8 cellular contexts compared by ENCODE assay signal in the genomic region with DNA sequence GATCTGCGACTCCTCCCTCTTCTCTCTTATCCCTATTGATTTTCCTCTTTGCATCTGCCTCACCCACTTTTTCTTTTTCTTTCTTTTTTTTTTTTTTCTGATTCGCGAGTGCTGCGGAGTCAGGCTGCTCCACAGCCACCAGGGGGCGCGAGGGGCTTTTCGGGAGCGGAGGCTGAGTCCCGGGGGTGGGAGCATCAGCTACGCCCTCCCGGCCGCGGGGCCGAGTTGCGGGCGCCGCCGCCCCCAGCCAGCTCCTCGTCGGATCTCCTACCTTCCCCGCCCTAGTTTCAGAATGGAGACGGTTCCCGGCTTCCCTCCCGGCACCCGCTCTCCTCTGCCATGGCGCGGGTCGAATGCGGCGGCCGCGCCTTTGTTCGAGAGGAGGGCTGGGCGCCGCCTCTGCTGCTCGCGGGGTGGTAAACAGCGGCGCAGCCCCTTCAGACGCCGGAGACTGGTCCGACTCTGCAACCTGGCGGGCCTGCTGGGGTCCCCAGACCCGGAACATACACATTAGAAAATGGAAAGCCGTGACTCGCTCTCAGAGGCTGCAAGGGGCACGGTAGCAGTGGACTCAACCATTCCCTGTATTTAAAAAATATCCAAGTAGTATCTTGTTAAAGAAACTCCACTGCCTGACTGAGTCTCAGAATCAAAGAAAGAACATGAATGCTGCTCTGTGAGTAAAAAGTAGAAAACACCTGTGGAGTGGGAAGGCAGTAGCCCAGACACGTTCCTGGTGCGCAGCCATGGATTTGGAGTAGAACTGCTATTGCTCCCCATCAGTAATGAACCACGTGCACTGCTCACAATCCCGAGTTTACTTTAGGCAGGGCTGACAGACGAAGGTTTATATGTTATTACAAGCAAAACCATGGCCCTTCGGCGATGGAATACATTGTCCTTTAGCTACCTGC. TPM values are rescaled to one million over a fixed set of nuclear protein-coding genes. Genes with fewer than 3 reads are reported as not detected.
DNase-seq lines count a peak whose midpoint lies in the region; ATAC-seq and TF ChIP-seq lines count a peak whose summit lies in the region.

No MANE protein-coding gene starts in this region.

- peak; percentile 96 for TF ChIP-seq CTCF in DOHH2 (IDR thresholded peaks at IDR 0.05; ENCODE audit: low read depth, low read length, poor library complexity, severe bottlenecking)
- peak; percentile 83 to 99 for TF ChIP-seq CTCF in GM23338 (conservative IDR thresholded peaks at IDR 0.05; ENCODE audit: low read depth in 2 of 2)
- peak; percentile 99 for TF ChIP-seq CTCF in RWPE2 (IDR thresholded peaks at IDR 0.05; ENCODE audit: poor library complexity, severe bottlenecking)

- H3K79me2 ChIP-seq in DOHH2 (ENCODE audit: control insufficient read depth, low read length) (no peaks in the 10 kb centered on the region), GM23338 (replicated peaks; ENCODE audit: insufficient read depth) (peaks cover 80% of the 10 kb centered on the region)

- no peak overlapping the region for H3K23ac ChIP-seq in neuronal stem cell (ENCODE audit: low read depth, low read length, poor library complexity)

- H3K4me1 ChIP-seq in DOHH2 (ENCODE audit: control insufficient read depth, low read length) (peaks cover 16% of the 10 kb centered on the region), GM23338 (ENCODE audit: insufficient read depth) (peaks cover 56% of the 10 kb centered on the region), RWPE2 (ENCODE audit: insufficient read depth, poor library complexity, severe bottlenecking) (peaks cover 4% of the 10 kb centered on the region), neuronal stem cell (ENCODE audit: control insufficient read depth in 2 of 2, insufficient read depth in 1 of 2, low read depth in 1 of 2, low read length in 2 of 2) (peaks cover 18 to 34% of the 10 kb centered on the region in 2 donors)

- H3K27ac ChIP-seq in DOHH2 (ENCODE audit: low read depth, low read length) (no peak overlapping the region), GM23338 (ENCODE audit: low read depth) (peak overlapping the region; percentile 96), RWPE2 (ENCODE audit: poor library complexity, severe bottlenecking) (no peak overlapping the region), neuronal stem cell (replicated peaks; ENCODE audit: low read length) (peak overlapping the region; percentile 92)

- no peak overlapping the region for H4K8ac ChIP-seq in neuronal stem cell (ENCODE audit: low read depth, low read length)

- H2AFZ ChIP-seq in GM23338 (no peak overlapping the region), neuronal stem cell (ENCODE audit: low read length) (peak overlapping the region; percentile 95)

- no peaks in the 10 kb centered on the region; the same call in 1 of the 2 replicates for H3F3A ChIP-seq in DOHH2 (ENCODE audit: control insufficient read depth, insufficient read depth)
- peaks cover 42% of the 10 kb centered on the region for H3F3A ChIP-seq in GM23338 (replicated peaks; ENCODE audit: low read depth)

- DNase-seq in GM23338 (ENCODE audit: low spot score) (peak; percentile 97), Kasumi-1 (lab: John Stamatoyannopoulos, UW) (peak; percentile 49 to 54), RWPE2 (ENCODE audit: low spot score) (peak; percentile 84), foreskin melanocyte (peak; percentile 65), neuronal stem cell (ENCODE audit: low spot score) (peak; percentile 95), stromal cell of bone marrow (ENCODE audit: low read depth) (peak; percentile 81)
- DNase-seq in activated naive CD4-positive, alpha-beta T cell (lab: John Stamatoyannopoulos, UW) = peak; percentile 1 to 47 (median 22)

- H3K36me3 Mint-ChIP-seq in GM23338 (ENCODE audit: low read depth) = peaks cover 17% of the 10 kb centered on the region; the same call in 2 of the 3 replicates

- peak overlapping the region; percentile 87 for H3K9ac ChIP-seq in neuronal stem cell (ENCODE audit: low read depth, low read length, poor library complexity)

- H3K4ac ChIP-seq in neuronal stem cell (ENCODE audit: low read length) = no peak overlapping the region

- peak overlapping the region; percentile 92 for H3K27ac Mint-ChIP-seq in GM23338

- no CpG with 5 or more reads among the region's 54 CpGs for WGBS in neuronal stem cell (ENCODE audit: extremely low coverage in 2 of 2, insufficient read length in 2 of 2, insufficient replicate concordance in 1 of 2), 2 donors

- peaks cover 65% of the 10 kb centered on the region for H3K4me1 Mint-ChIP-seq in GM23338

- H2BK5ac ChIP-seq in neuronal stem cell (ENCODE audit: low read length) = no peak overlapping the region

- H4K20me1 ChIP-seq in DOHH2 (ENCODE audit: control insufficient read depth, insufficient read depth, low read depth, low read length) (no peaks in the 10 kb centered on the region), GM23338 (replicated peaks; ENCODE audit: insufficient read depth) (peaks cover 10% of the 10 kb centered on the region; the same call in 1 of the 2 replicates)

- H3K9me3 Mint-ChIP-seq in GM23338 = no peaks in the 10 kb centered on the region; the same call in 2 of the 3 replicates

- ATAC-seq in GM23338 (peak; percentile 69), RWPE2 (ENCODE audit: low read depth) (peak; percentile 64)

- H2BK120ac ChIP-seq in neuronal stem cell (ENCODE audit: low read depth, low read length) = no peak overlapping the region

- H3K9me3 ChIP-seq in DOHH2 (ENCODE audit: control insufficient read depth, insufficient read depth, low read length) (no peaks in the 10 kb centered on the region), RWPE2 (ENCODE audit: severe bottlenecking) (no peaks in the 10 kb centered on the region), neuronal stem cell (replicated peaks in 1 of 2; ENCODE audit: control insufficient read depth in 2 of 2, insufficient read depth in 1 of 2, low read depth in 1 of 2, low read length in 2 of 2) (no peaks in the 10 kb centered on the region)

- peak overlapping the region; percentile 58 for H4K91ac ChIP-seq in neuronal stem cell (ENCODE audit: low read depth, low read length, poor library complexity)

- peaks cover 5% of the 10 kb centered on the region for H3K79me1 ChIP-seq in neuronal stem cell (ENCODE audit: low read depth, low read length)

- H3K18ac ChIP-seq in neuronal stem cell (ENCODE audit: low read length) = peak overlapping the region; percentile 92

- no peaks in the 10 kb centered on the region for H3K36me3 ChIP-seq in DOHH2 (ENCODE audit: control insufficient read depth, low read length)
- H3K36me3 ChIP-seq in GM23338 (ENCODE audit: insufficient read depth) = no peaks in the 10 kb centered on the region
- no peaks in the 10 kb centered on the region for H3K36me3 ChIP-seq in RWPE2 (ENCODE audit: low read depth)
- peaks cover 0 to 13% of the 10 kb centered on the region in 2 donors for H3K36me3 ChIP-seq in neuronal stem cell (replicated peaks in 1 of 2; ENCODE audit: control insufficient read depth in 2 of 2, insufficient read depth in 2 of 2, low read length in 2 of 2)

- H3K27me3 Mint-ChIP-seq in GM23338 (ENCODE audit: insufficient read depth, low read depth, poor library complexity) = peaks cover 10% of the 10 kb centered on the region

- H2BK12ac ChIP-seq in neuronal stem cell (ENCODE audit: low read length) = no peak overlapping the region

- H3K4me2 ChIP-seq in DOHH2 (ENCODE audit: low read length) (peak overlapping the region; percentile 65), GM23338 (peak overlapping the region; percentile 85), neuronal stem cell (ENCODE audit: insufficient read depth, low read length, poor library complexity, severe bottlenecking) (peak overlapping the region; percentile 63)

- no peak overlapping the region for H2AK5ac ChIP-seq in neuronal stem cell (ENCODE audit: low read depth, low read length)

- no peak overlapping the region for H2BK15ac ChIP-seq in neuronal stem cell (ENCODE audit: low read length)

- H3K14ac ChIP-seq in neuronal stem cell (ENCODE audit: low read length) = no peak overlapping the region

- H3K27me3 ChIP-seq in DOHH2 (ENCODE audit: control insufficient read depth, low read length) (peaks cover 27% of the 10 kb centered on the region), GM23338 (ENCODE audit: insufficient read depth) (no peaks in the 10 kb centered on the region), RWPE2 (ENCODE audit: insufficient read depth, poor library complexity, severe bottlenecking) (peaks cover 51% of the 10 kb centered on the region), neuronal stem cell (ENCODE audit: control insufficient read depth in 3 of 3, insufficient read depth in 3 of 3, low read depth in 1 of 3, low read length in 3 of 3) (no peaks in the 10 kb centered on the region)

- peak overlapping the region; percentile 94 for H3K4me3 Mint-ChIP-seq in GM23338

- H3K9me2 ChIP-seq in DOHH2 (replicated peaks; ENCODE audit: control insufficient read depth, low read length) (no peaks in the 10 kb centered on the region), GM23338 (ENCODE audit: insufficient read depth) (peaks cover 6% of the 10 kb centered on the region; the same call in 1 of the 2 replicates)

- H3K4me3 ChIP-seq in DOHH2 (ENCODE audit: low read length) = peak overlapping the region; percentile 66
- H3K4me3 ChIP-seq in GM23338 = peak overlapping the region; percentile 83
- peak overlapping the region; percentile 36 for H3K4me3 ChIP-seq in RWPE2 (ENCODE audit: severe bottlenecking)
- H3K4me3 ChIP-seq in neuronal stem cell (ENCODE audit: low read length in 2 of 2) = peak overlapping the region; percentile 57 to 83

TF ChIP-seq in GM23338, 12 proteins besides CTCF, POLR2A, EP300 and RAD21:
- TF ChIP-seq CREB1 (CRISPR knock-in tag; IDR thresholded peaks at IDR 0.05; ENCODE audit: low read depth) = peak; percentile 26; the same call in 1 of the 2 replicates
- no peak for TF ChIP-seq POLR2AphosphoS5 (IDR thresholded peaks at IDR 0.05; ENCODE audit: low read depth)

RNA-seq across cellular contexts. Expression of gene DPYSL3, which starts 55.7 kb away (rescaled TPM):
- 440 and 455 TPM in 2 replicates for total RNA-seq in GM23338 (2014; rRNA removed; shearing (Covaris generic))
- polyA plus RNA-seq in GM23338 (2016; fragmentation: Nextera tagmentation; extraction: Ambion mirVana) = 97.6 and 102 TPM in 2 replicates
- polyA plus RNA-seq in neuronal stem cell (2013, experiment 1 of 2) = 143 TPM
- 143 TPM for polyA plus RNA-seq in neuronal stem cell (2013, experiment 2 of 2)

Comparison
In these comparisons a context has a peak if more than half of its experiments do, and no peak if none do; other contexts are left out.
1. H3K27ac ChIP-seq: peak in GM23338 (single experiment) and neuronal stem cell (single experiment); none in DOHH2 (single experiment) and RWPE2 (single experiment).
2. DNase-seq: peak in every context shown above with its lines; median percentile 97 in GM23338; 95 in neuronal stem cell; 84 in RWPE2; 81 in stromal cell of bone marrow; 65 in foreskin melanocyte; 52 in Kasumi-1; 22 in activated naive CD4-positive, alpha-beta T cell.
3. Peak in every context shown above with its lines, with median percentiles within 50 percentile points of each other: H3K4me2 ChIP-seq, H3K4me3 ChIP-seq and CTCF ChIP-seq.